In the genomic region with DNA sequence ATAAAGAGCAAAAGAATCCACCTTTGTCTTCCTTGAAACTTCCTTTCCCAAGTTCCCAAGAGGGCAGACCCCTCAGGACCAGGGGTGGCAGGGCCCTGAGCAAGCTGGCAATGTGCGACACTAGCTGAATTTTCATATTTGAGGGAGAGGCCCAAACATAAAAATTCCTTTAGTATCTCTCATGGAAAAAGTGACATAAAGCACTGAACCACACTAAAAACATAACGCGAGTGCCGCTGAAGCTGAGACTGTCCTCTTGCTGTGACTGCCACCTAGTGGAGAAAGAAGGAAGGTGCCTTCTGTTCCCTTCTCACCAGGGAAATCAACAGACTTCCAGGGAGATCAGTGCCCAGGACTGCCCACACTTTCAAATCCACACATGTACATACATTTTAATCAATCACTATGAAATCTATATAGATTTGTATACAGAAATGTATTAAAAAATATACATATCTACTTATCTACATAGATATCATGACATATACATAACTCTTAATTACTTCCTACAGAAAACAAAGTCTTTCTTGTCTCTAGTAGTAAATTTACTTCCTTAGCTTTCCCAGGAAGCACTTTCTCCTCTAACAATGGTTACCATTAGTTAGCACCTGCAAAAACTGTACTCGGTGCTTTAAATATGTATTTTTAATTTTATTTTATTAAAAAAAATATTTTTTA, we compare ENCODE assay signal across 8 cellular contexts. TPM values are rescaled to one million over a fixed set of nuclear protein-coding genes. Genes with fewer than 3 reads are reported as not detected.
DNase-seq lines count a peak whose midpoint lies in the region; ATAC-seq, FAIRE-seq and TF ChIP-seq lines count a peak whose summit lies in the region.

No MANE protein-coding gene starts in this region.

- peaks cover 4% of the 10 kb centered on the region for H3K4me1 Mint-ChIP-seq in activated naive CD4-positive, alpha-beta T cell treated with anti-CD3 and anti-CD28 coated beads, Interleukin-2, amount 10 ng/mL, durations not matched to agents 7 days and 5 days

- H3K36me3 Mint-ChIP-seq in activated naive CD4-positive, alpha-beta T cell treated with anti-CD3 and anti-CD28 coated beads, Interleukin-2, amount 10 ng/mL, durations not matched to agents 7 days and 5 days: peaks cover 40% of the 10 kb centered on the region

- FAIRE-seq in frontal cortex (lab: Jason Lieb, UNC): peak; percentile 85

- H3K27ac ChIP-seq in SK-N-MC: peak overlapping the region; percentile 65; the same call in 1 of the 2 replicates

- H3K9me3 Mint-ChIP-seq in activated naive CD4-positive, alpha-beta T cell treated with anti-CD3 and anti-CD28 coated beads, Interleukin-2, amount 10 ng/mL, durations not matched to agents 7 days and 5 days: no peaks in the 10 kb centered on the region

- no peaks in the 10 kb centered on the region for H3K27me3 Mint-ChIP-seq in activated naive CD4-positive, alpha-beta T cell treated with anti-CD3 and anti-CD28 coated beads, Interleukin-2, amount 10 ng/mL, durations not matched to agents 7 days and 5 days

- CTCF ChIA-PET in activated naive CD4-positive, alpha-beta T cell treated with anti-CD3 and anti-CD28 coated beads, Interleukin-2, amount 10 ng/mL, durations not matched to agents 7 days and 5 days (lab: Charles Lee): interaction anchor here (0.6 to 9.6 kb wide), 26 partner anchors 9 to 272 kb away, joined by 3 to 168 read pairs (median 4); no protein-coding TSS in a partner anchor

- peaks cover 81% of the 10 kb centered on the region for H3K36me3 ChIP-seq in SK-N-MC (ENCODE audit: insufficient read depth, low read length)

- no peak overlapping the region for H3K4me3 Mint-ChIP-seq in activated naive CD4-positive, alpha-beta T cell treated with anti-CD3 and anti-CD28 coated beads, Interleukin-2, amount 10 ng/mL, durations not matched to agents 7 days and 5 days

- H3K9me3 ChIP-seq in SK-N-MC (ENCODE audit: low read depth, low read length): no peaks in the 10 kb centered on the region

- TF ChIP-seq CTCF in omental fat pad (IDR thresholded peaks at IDR 0.05): peak in 2 of 3 donors; percentile 80 to 89

- H3K9ac ChIP-seq in SK-N-MC (ENCODE audit: insufficient read length): peak overlapping the region; percentile 39

- H3K27ac Mint-ChIP-seq in activated naive CD4-positive, alpha-beta T cell treated with anti-CD3 and anti-CD28 coated beads, Interleukin-2, amount 10 ng/mL, durations not matched to agents 7 days and 5 days: peak overlapping the region; percentile 76

- ATAC-seq in GM18511 (IDR thresholded peaks at IDR 0.05; ENCODE audit: unreplicated experiment) (peak; percentile 66), omental fat pad (ENCODE audit: low FRiP score) (peak; percentile 55)

- DNase-seq in A172 (ENCODE audit: low spot score) (peak; percentile 84), MV-4-11 (lab: John Stamatoyannopoulos, UW) (peak; percentile 64), SK-N-MC (ENCODE audit: low read depth, low spot score) (peak; percentile 70), frontal cortex (ENCODE audit: low spot score in 2 of 2) (peak; percentile 76 to 85), omental fat pad (ENCODE audit: low spot score) (peak; percentile 42), superior temporal gyrus (ENCODE audit: extremely low spot score) (peak; percentile 97)
- peak; percentile 75 for DNase-seq in activated naive CD4-positive, alpha-beta T cell treated with anti-CD3 and anti-CD28 coated beads, Interleukin-2, amount 10 ng/mL, durations not matched to agents 7 days and 5 days

- no peak overlapping the region for H3K4me3 ChIP-seq in SK-N-MC

RNA-seq across cellular contexts. Expression of gene SSH1, which starts 53.8 kb away (rescaled TPM):
- total RNA-seq in A172 (2014; rRNA removed; shearing (Covaris generic)): 6.9 and 7.4 TPM in 2 replicates
- total RNA-seq in frontal cortex (4.1 TPM), omental fat pad (10 to 100 TPM; 16.4 to 26.5 (median 22.0) TPM)

Comparison
In these comparisons a context has a peak if more than half of its experiments do, and no peak if none do; other contexts are left out.
1. DNase-seq: peak in every context shown above with its lines; median percentile 97 in superior temporal gyrus; 84 in A172; 80 in frontal cortex; 75 in activated naive CD4-positive, alpha-beta T cell treated with anti-CD3 and anti-CD28 coated beads, Interleukin-2, amount 10 ng/mL, durations not matched to agents 7 days and 5 days; 70 in SK-N-MC; 64 in MV-4-11; 42 in omental fat pad.